In genomic region chr10:126073606-126074005, GRCh38 we compare ENCODE assay signal across 18 cellular contexts.
"Had no signal": no experiment of that assay in that cellular context is flagged by ENCODE, and none has a peak within 500 bp of the region (broad histone marks: within the 10 kb centered on the region; RNA-seq: fewer than 3 reads in every experiment).

No MANE protein-coding gene starts in this region.

- H3K9me3 Mint-ChIP-seq: activated naive CD4-positive, alpha-beta T cell treated with anti-CD3 and anti-CD28 coated beads, Interleukin-2, amount 50 U/mL, for 24 hours; activated T-cell treated with anti-CD3 and anti-CD28 coated beads, Interleukin-2, amount 50 U/mL, for 24 hours; stimulated activated effector memory CD8-positive, alpha-beta T cell treated with anti-CD3 and anti-CD28 coated beads, Interleukin-12 subunit alpha, Interleukin-12 subunit beta, amount 100 ng/mL, for 72 hours had no signal

- H3K4me1 Mint-ChIP-seq: activated CD4-positive, alpha-beta memory T cell treated with anti-CD3 and anti-CD28 coated beads, Interleukin-2, amount 10 ng/mL, durations not matched to agents 7 days and 5 days; activated naive CD4-positive, alpha-beta T cell treated with anti-CD3 and anti-CD28 coated beads, Interleukin-2, amount 50 U/mL, for 24 hours; naive B cell; stimulated activated effector memory CD8-positive, alpha-beta T cell treated with anti-CD3 and anti-CD28 coated beads, Interleukin-12 subunit alpha, Interleukin-12 subunit beta, amount 100 ng/mL, for 72 hours; T-helper 17 cell; WTC11 had no signal

- H3K27ac Mint-ChIP-seq: activated CD4-positive, alpha-beta memory T cell treated with anti-CD3 and anti-CD28 coated beads, Interleukin-2, amount 10 ng/mL, durations not matched to agents 7 days and 5 days; activated naive CD4-positive, alpha-beta T cell treated with anti-CD3 and anti-CD28 coated beads, Interleukin-2, amount 50 U/mL, for 24 hours; activated T-cell treated with anti-CD3 and anti-CD28 coated beads, Interleukin-2, amount 50 U/mL, for 24 hours; naive B cell; T-helper 17 cell; WTC11 had no signal

- H3K4me2 ChIP-seq: neural progenitor cell had no signal

- ATAC-seq: gastrocnemius medialis; heart right ventricle; sciatic nerve; stimulated activated effector memory CD8-positive, alpha-beta T cell treated with anti-CD3 and anti-CD28 coated beads, Interleukin-12 subunit alpha, Interleukin-12 subunit beta, amount 100 ng/mL, for 72 hours; T-helper 17 cell; WTC11 had no signal

- H3K27ac ChIP-seq: esophagus squamous epithelium, gastrocnemius medialis, heart right ventricle, neural progenitor cell, ovary had no signal

- H3K9me3 ChIP-seq: esophagus squamous epithelium, gastrocnemius medialis, ovary had no signal

- H3K4me1 ChIP-seq: esophagus squamous epithelium, gastrocnemius medialis, heart right ventricle had no signal

- H3K36me3 Mint-ChIP-seq: activated naive CD4-positive, alpha-beta T cell treated with anti-CD3 and anti-CD28 coated beads, Interleukin-2, amount 50 U/mL, for 24 hours; naive B cell; neural progenitor cell; WTC11 had no signal

- H2AFZ ChIP-seq: neural progenitor cell had no signal

- H3K27me3 Mint-ChIP-seq: activated CD4-positive, alpha-beta memory T cell treated with anti-CD3 and anti-CD28 coated beads, Interleukin-2, amount 10 ng/mL, durations not matched to agents 7 days and 5 days; T-helper 17 cell had no signal

- H3K9ac ChIP-seq: neural progenitor cell had no signal

- H3K4me3 ChIP-seq: esophagus squamous epithelium, gastrocnemius medialis, heart right ventricle, lung, neural progenitor cell, ovary had no signal

- H3K4me3 Mint-ChIP-seq: activated CD4-positive, alpha-beta memory T cell treated with anti-CD3 and anti-CD28 coated beads, Interleukin-2, amount 10 ng/mL, durations not matched to agents 7 days and 5 days; activated naive CD4-positive, alpha-beta T cell treated with anti-CD3 and anti-CD28 coated beads, Interleukin-2, amount 50 U/mL, for 24 hours; activated T-cell treated with anti-CD3 and anti-CD28 coated beads, Interleukin-2, amount 50 U/mL, for 24 hours; naive B cell; neural progenitor cell; stimulated activated effector memory CD8-positive, alpha-beta T cell treated with anti-CD3 and anti-CD28 coated beads, Interleukin-12 subunit alpha, Interleukin-12 subunit beta, amount 100 ng/mL, for 72 hours; T-helper 17 cell; WTC11 had no signal

- H3K36me3 ChIP-seq: esophagus squamous epithelium, gastrocnemius medialis, heart right ventricle, neural progenitor cell, ovary had no signal

- DNase-seq: activated CD4-positive, alpha-beta memory T cell treated with anti-CD3 and anti-CD28 coated beads, Interleukin-2, amount 10 ng/mL, durations not matched to agents 7 days and 5 days; activated CD4-positive, alpha-beta T cell treated with anti-CD3 and anti-CD28 coated beads for 4 hours; activated effector memory CD4-positive, alpha-beta T cell treated with Interleukin-2 at 50 U/mL for 16 hours; activated T-cell treated with anti-CD3 and anti-CD28 coated beads, Interleukin-2, amount 50 U/mL, for 24 hours; amniotic stem cell; esophagus squamous epithelium; gastrocnemius medialis; heart right ventricle; naive B cell; ovary; stimulated activated CD4-positive, alpha-beta T cell treated with anti-CD3 and anti-CD28 coated beads, Interleukin-12 subunit alpha, Interleukin-12 subunit beta, amount 100 ng/mL, for 4 hours; T-helper 17 cell had no signal

- H3K27me3 ChIP-seq: esophagus squamous epithelium, gastrocnemius medialis, neural progenitor cell, ovary had no signal
